8 cellular contexts compared by ENCODE assay signal in genomic region chr6:57317060-57317943, GRCh38. TPM values are rescaled to one million over a fixed set of nuclear protein-coding genes. Genes with fewer than 3 reads are reported as not detected.
A peak's percentile ranks its signal among the peaks of the same experiment; 100 is the strongest.
DNase-seq lines count a peak whose midpoint lies in the region; ATAC-seq and TF ChIP-seq lines count a peak whose summit lies in the region.

A gene with protein sequence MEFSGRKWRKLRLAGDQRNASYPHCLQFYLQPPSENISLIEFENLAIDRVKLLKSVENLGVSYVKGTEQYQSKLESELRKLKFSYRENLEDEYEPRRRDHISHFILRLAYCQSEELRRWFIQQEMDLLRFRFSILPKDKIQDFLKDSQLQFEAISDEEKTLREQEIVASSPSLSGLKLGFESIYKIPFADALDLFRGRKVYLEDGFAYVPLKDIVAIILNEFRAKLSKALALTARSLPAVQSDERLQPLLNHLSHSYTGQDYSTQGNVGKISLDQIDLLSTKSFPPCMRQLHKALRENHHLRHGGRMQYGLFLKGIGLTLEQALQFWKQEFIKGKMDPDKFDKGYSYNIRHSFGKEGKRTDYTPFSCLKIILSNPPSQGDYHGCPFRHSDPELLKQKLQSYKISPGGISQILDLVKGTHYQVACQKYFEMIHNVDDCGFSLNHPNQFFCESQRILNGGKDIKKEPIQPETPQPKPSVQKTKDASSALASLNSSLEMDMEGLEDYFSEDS (plus strand): TSS chr6:57317630. CDS start chr6:57318446, 816 bp downstream.

- ATAC-seq in GM18498 (IDR thresholded peaks at IDR 0.05; ENCODE audit: unreplicated experiment) = peak; percentile 87
- peak; percentile 86 for ATAC-seq in HG02884 (IDR thresholded peaks at IDR 0.05; ENCODE audit: unreplicated experiment)

- no peaks in the 10 kb centered on the region for H3K9me3 ChIP-seq in right atrium auricular region
- H3K9me3 ChIP-seq in prostate gland = no peaks in the 10 kb centered on the region

- peak; percentile 28 for TF ChIP-seq POLR2A in prostate gland (IDR thresholded peaks at IDR 0.05)

- DNase-seq in NCI-H1694 (lab: John Stamatoyannopoulos, UW) (peak; percentile 74), T-helper 2 cell (peak; percentile 61 to 88 (median 75)), right atrium auricular region (ENCODE audit: low spot score) (peak; percentile 87), prostate gland (ENCODE audit: low spot score) (peak; percentile 83), ureter (ENCODE audit: low spot score) (peak; percentile 90)

- H3K27me3 ChIP-seq in right atrium auricular region (no peaks in the 10 kb centered on the region), prostate gland (replicated peaks; ENCODE audit: insufficient read depth) (no peaks in the 10 kb centered on the region)

- H3K4me3 ChIP-seq in right atrium auricular region (peak within 1 kb of the TSS; percentile 66 to 68), prostate gland (peak within 1 kb of the TSS; percentile 41 to 46)

- H3K36me3 ChIP-seq in right atrium auricular region (no peaks in the 10 kb centered on the region), prostate gland (no peaks in the 10 kb centered on the region)

- 1% methylated on average over 27 of the region's 27 CpGs for WGBS in prostate gland

- H3K4me1 ChIP-seq in right atrium auricular region (peaks cover 0 to 17% of the 10 kb centered on the region in 2 donors), prostate gland (replicated peaks) (peaks cover 5% of the 10 kb centered on the region)

- TF ChIP-seq CTCF in right atrium auricular region (IDR thresholded peaks at IDR 0.05) (no peak), prostate gland (IDR thresholded peaks at IDR 0.05) (peak in 2 of 4 experiments; percentile 12 to 28)

- H3K27ac ChIP-seq in angular gyrus (ENCODE audit: low read depth, low read length) = peak within 1 kb of the TSS; percentile 62
- H3K27ac ChIP-seq in right atrium auricular region = peak within 1 kb of the TSS; percentile 72 to 77
- H3K27ac ChIP-seq in prostate gland = peak within 1 kb of the TSS; percentile 51 to 74

- intact Hi-C loops in prostate gland (cut with DNase I) = loop anchor here (5.0 kb wide), 4 partner anchors 145 to 410 kb away; partner anchors contain the start of genes BAG2, BEND6 and KIAA1586

RNA-seq across cellular contexts. Expression of the gene that starts here (rescaled TPM):
- total RNA-seq in right atrium auricular region (1 to 10 TPM; 2.8 to 4.3 TPM), prostate gland (10 to 100 TPM; 18.5 to 28.9 TPM), ureter (17.4 TPM)

Comparison
In these comparisons a context has a peak if more than half of its experiments do, and no peak if none do; other contexts are left out.
1. Peak in every context shown above with its lines: DNase-seq, ATAC-seq, H3K4me3 ChIP-seq and H3K27ac ChIP-seq.